Comparison of ENCODE assay signal across 16 cellular contexts in the genomic region with DNA sequence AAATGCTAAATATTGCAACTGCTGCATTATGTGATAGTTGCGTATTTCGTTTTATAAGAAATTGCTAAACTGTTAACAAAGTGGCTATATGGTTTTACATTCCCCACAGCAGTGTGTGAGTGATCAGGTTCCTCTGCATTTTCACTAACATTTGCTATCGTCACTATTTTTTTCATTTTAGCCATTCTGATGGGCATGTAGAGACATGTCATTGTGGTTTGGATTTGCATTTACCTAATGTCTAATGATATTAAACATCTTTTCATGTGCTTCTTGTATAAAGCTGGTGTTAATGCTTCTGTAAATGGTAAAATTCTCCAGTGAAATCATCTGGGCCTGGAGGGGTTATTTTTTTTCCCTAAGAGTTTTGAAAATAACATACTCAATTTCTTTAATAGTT.
DNase-seq lines count a peak whose midpoint lies in the region; ATAC-seq and TF ChIP-seq lines count a peak whose summit lies in the region.
"Had no signal": no experiment of that assay in that cellular context is flagged by ENCODE, and none has a peak within 500 bp of the region (broad histone marks: within the 10 kb centered on the region; RNA-seq: fewer than 3 reads in every experiment).

No MANE protein-coding gene starts in this region.

- no peak overlapping the region for H3K27ac ChIP-seq in RWPE1
- H3K27ac ChIP-seq: 22Rv1, Peyer's patch had no signal

- H3K9me3 Mint-ChIP-seq in activated T-cell treated with anti-CD3 and anti-CD28 coated beads, Interleukin-2, amount 50 U/mL, for 24 hours = peaks cover 16% of the 10 kb centered on the region

- no peaks in the 10 kb centered on the region for H3K27me3 Mint-ChIP-seq in activated T-cell treated with anti-CD3 and anti-CD28 coated beads, Interleukin-2, amount 50 U/mL, for 24 hours

- peaks cover 1% of the 10 kb centered on the region for H3K4me1 Mint-ChIP-seq in activated T-cell treated with anti-CD3 and anti-CD28 coated beads, Interleukin-2, amount 50 U/mL, for 24 hours (ENCODE audit: low read depth)

- POLR2A ChIA-PET in RWPE1 (lab: Yijun Ruan, JAX; ENCODE audit: low non-redundant PET) = no interaction called here

- H3K4me3 Mint-ChIP-seq in activated T-cell treated with anti-CD3 and anti-CD28 coated beads, Interleukin-2, amount 50 U/mL, for 24 hours = no peak overlapping the region
- H3K4me3 Mint-ChIP-seq: CD8-positive, alpha-beta T cell had no signal

- H3K36me3 Mint-ChIP-seq in activated T-cell treated with anti-CD3 and anti-CD28 coated beads, Interleukin-2, amount 50 U/mL, for 24 hours (ENCODE audit: low read depth) = peaks cover 94% of the 10 kb centered on the region

- CTCF ChIA-PET in RWPE1 (lab: Yijun Ruan, JAX) = no interaction called here

- ATAC-seq in GM21619 (IDR thresholded peaks at IDR 0.05; ENCODE audit: unreplicated experiment) = no peak
- no peak for ATAC-seq in HG02981 (IDR thresholded peaks at IDR 0.05; ENCODE audit: unreplicated experiment)
- ATAC-seq: CD8-positive, alpha-beta T cell had no signal

- no peak for TF ChIP-seq CTCF in RWPE1 (conservative IDR thresholded peaks at IDR 0.05; ENCODE audit: low read depth)
- TF ChIP-seq CTCF in epithelial cell of esophagus (IDR thresholded peaks at IDR 0.05; ENCODE audit: insufficient read depth, low read depth, low read length, missing control alignments) = no peak

- no peak overlapping the region for H3K27ac Mint-ChIP-seq in activated T-cell treated with anti-CD3 and anti-CD28 coated beads, Interleukin-2, amount 50 U/mL, for 24 hours
- H3K27ac Mint-ChIP-seq: CD8-positive, alpha-beta T cell had no signal

- no peak overlapping the region for H3K4me3 ChIP-seq in epithelial cell of esophagus (ENCODE audit: low read length)
- H3K4me3 ChIP-seq: Peyer's patch had no signal

- DNase-seq in DMS 273 (lab: John Stamatoyannopoulos, UW; ENCODE audit: unreplicated experiment) (peak; percentile 7), DMS 273 treated with DMSO at 0.1 percent for 48 hours (lab: John Stamatoyannopoulos, UW) (no peak), NCI-H1048 (lab: John Stamatoyannopoulos, UW) (peak; percentile 38), RWPE1 (ENCODE audit: low spot score) (peak; percentile 38), epithelial cell of esophagus (ENCODE audit: low read depth) (peak; percentile 80)
- no peak for DNase-seq in activated T-cell treated with anti-CD3 and anti-CD28 coated beads, Interleukin-2, amount 50 U/mL, for 24 hours
- DNase-seq: CD8-positive, alpha-beta T cell; HCEC 1CT; KG1; NCI-H1092 treated with DMSO at 0.1 percent for 48 hours; NCI-H2029 treated with DMSO at 0.1 percent for 48 hours; Peyer's patch; SHP77 treated with DMSO at 0.1 percent for 48 hours had no signal

Comparison
In these comparisons a context has a peak if more than half of its experiments do, and no peak if none do; other contexts are left out.
1. DNase-seq: peak in DMS 273 (single experiment), NCI-H1048 (single experiment), RWPE1 (single experiment) and epithelial cell of esophagus (single experiment); none in DMS 273 treated with DMSO at 0.1 percent for 48 hours (single experiment) and activated T-cell treated with anti-CD3 and anti-CD28 coated beads, Interleukin-2, amount 50 U/mL, for 24 hours (single experiment).